ENCODE assay signal across 28 cellular contexts in genomic region chr3:50222169-50222528, GRCh38. TPM values are rescaled to one million over a fixed set of nuclear protein-coding genes. Genes with fewer than 3 reads are reported as not detected.
"Had no signal": no experiment of that assay in that cellular context is flagged by ENCODE, and none has a peak within 500 bp of the region (broad histone marks: within the 10 kb centered on the region; RNA-seq: fewer than 3 reads in every experiment).

No MANE protein-coding gene starts in this region.

- H3K27ac Mint-ChIP-seq: activated B cell treated with CpG ODN at 0.5 μM for 24 hours; activated CD4-positive, alpha-beta T cell treated with anti-CD3 and anti-CD28 coated beads, Interleukin-2, amount 10 ng/mL, durations not matched to agents 7 days and 5 days; activated naive CD4-positive, alpha-beta T cell treated with anti-CD3 and anti-CD28 coated beads for 36 hours; activated naive CD8-positive, alpha-beta T cell; T-cell had no signal

- H3K27me3 Mint-ChIP-seq: activated naive CD8-positive, alpha-beta T cell; activated T-helper 17 cell treated with anti-CD3 and anti-CD28 coated beads, Interleukin-2, amount 50 U/mL, for 72 hours had no signal

- H3K36me3 ChIP-seq: brain microvascular endothelial cell, cardiac muscle cell, MG63 had no signal

- H3K9me3 Mint-ChIP-seq: activated B cell treated with CpG ODN at 0.5 μM for 24 hours; activated CD4-positive, alpha-beta memory T cell treated with anti-CD3 and anti-CD28 coated beads, Interleukin-2, amount 10 ng/mL, durations not matched to agents 7 days and 5 days; activated CD4-positive, alpha-beta T cell treated with anti-CD3 and anti-CD28 coated beads, Interleukin-2, amount 10 ng/mL, durations not matched to agents 7 days and 5 days; activated naive CD4-positive, alpha-beta T cell treated with anti-CD3 and anti-CD28 coated beads for 36 hours; activated T-helper 17 cell treated with anti-CD3 and anti-CD28 coated beads, Interleukin-2, amount 50 U/mL, for 72 hours; T-cell had no signal

- H3K4me3 Mint-ChIP-seq: activated B cell treated with CpG ODN at 0.5 μM for 24 hours; activated CD4-positive, alpha-beta memory T cell treated with anti-CD3 and anti-CD28 coated beads, Interleukin-2, amount 10 ng/mL, durations not matched to agents 7 days and 5 days; activated CD4-positive, alpha-beta T cell treated with anti-CD3 and anti-CD28 coated beads, Interleukin-2, amount 10 ng/mL, durations not matched to agents 7 days and 5 days; activated naive CD4-positive, alpha-beta T cell treated with anti-CD3 and anti-CD28 coated beads for 36 hours; activated naive CD8-positive, alpha-beta T cell; activated T-helper 17 cell treated with anti-CD3 and anti-CD28 coated beads, Interleukin-2, amount 50 U/mL, for 72 hours; T-cell had no signal

- H3K27ac ChIP-seq: brain microvascular endothelial cell, cardiac muscle cell, SK-N-MC had no signal

- H3K36me3 Mint-ChIP-seq: activated naive CD8-positive, alpha-beta T cell; T-cell had no signal

- H3K9me3 ChIP-seq: MG63 had no signal

- DNase-seq: activated B cell treated with CpG ODN at 0.5 μM for 24 hours; activated CD4-positive, alpha-beta memory T cell treated with anti-CD3 and anti-CD28 coated beads, Interleukin-2, amount 10 ng/mL, durations not matched to agents 7 days and 5 days; activated CD4-positive, alpha-beta T cell treated with anti-CD3 and anti-CD28 coated beads, Interleukin-2, amount 10 ng/mL, durations not matched to agents 7 days and 5 days; activated gamma-delta T cell; activated naive CD4-positive, alpha-beta T cell treated with anti-CD3 and anti-CD28 coated beads for 36 hours; activated T-cell treated with anti-CD3 and anti-CD28 coated beads for 4 hours; activated T-cell treated with anti-CD3 and anti-CD28 coated beads, Interleukin-2, amount 50 U/mL, for 48 hours; brain microvascular endothelial cell; MG63; NCI-H1092 treated with DMSO at 0.1 percent for 48 hours; NCI-H1417 treated with DMSO at 0.1 percent for 48 hours; NCI-H1694; NCI-H2081; NCI-H510A treated with DMSO at 0.1 percent for 48 hours; NCI-H69; NK-92 treated with Interleukin-12 subunit alpha and Interleukin-12 subunit beta, amount 100 ng/mL, for 24 hours; OCI-M1; RPMI8226; T-cell; T-helper 2 cell; T1000 had no signal

- H3K4me3 ChIP-seq: cardiac muscle cell, MG63, SK-N-MC had no signal

- ATAC-seq: activated T-helper 17 cell treated with anti-CD3 and anti-CD28 coated beads, Interleukin-2, amount 50 U/mL, for 72 hours; Right ventricle myocardium inferior; T-cell had no signal

- H3K27me3 ChIP-seq: brain microvascular endothelial cell, cardiac muscle cell, MG63 had no signal

RNA-seq across cellular contexts. Expression of gene SLC38A3, which starts 17.1 kb away (rescaled TPM):
- total RNA-seq: activated B cell treated with CpG ODN at 0.5 μM for 24 hours; activated CD4-positive, alpha-beta memory T cell treated with anti-CD3 and anti-CD28 coated beads, Interleukin-2, amount 10 ng/mL, durations not matched to agents 7 days and 5 days; activated CD4-positive, alpha-beta T cell treated with anti-CD3 and anti-CD28 coated beads, Interleukin-2, amount 10 ng/mL, durations not matched to agents 7 days and 5 days; activated naive CD4-positive, alpha-beta T cell treated with anti-CD3 and anti-CD28 coated beads for 36 hours had no signal

RNA-seq across cellular contexts. Expression of gene GNAT1, which starts 30.7 kb away (rescaled TPM):
- total RNA-seq: activated B cell treated with CpG ODN at 0.5 μM for 24 hours; activated CD4-positive, alpha-beta memory T cell treated with anti-CD3 and anti-CD28 coated beads, Interleukin-2, amount 10 ng/mL, durations not matched to agents 7 days and 5 days; activated CD4-positive, alpha-beta T cell treated with anti-CD3 and anti-CD28 coated beads, Interleukin-2, amount 10 ng/mL, durations not matched to agents 7 days and 5 days; activated CD8-positive, alpha-beta memory T cell treated with anti-CD3 and anti-CD28 coated beads for 36 hours; activated naive CD4-positive, alpha-beta T cell treated with anti-CD3 and anti-CD28 coated beads for 36 hours; activated T-helper 17 cell treated with anti-CD3 and anti-CD28 coated beads, Interleukin-2, amount 50 U/mL, for 72 hours; astrocyte; cardiac muscle cell; Right ventricle myocardium inferior had no signal

RNA-seq across cellular contexts. Expression of gene SEMA3B, which starts 46.8 kb away (rescaled TPM):
- total RNA-seq: activated B cell treated with CpG ODN at 0.5 μM for 24 hours had no signal

RNA-seq across cellular contexts. Expression of gene LSMEM2, which starts 56.7 kb away (rescaled TPM):
- total RNA-seq: activated B cell treated with CpG ODN at 0.5 μM for 24 hours; activated CD4-positive, alpha-beta memory T cell treated with anti-CD3 and anti-CD28 coated beads, Interleukin-2, amount 10 ng/mL, durations not matched to agents 7 days and 5 days; activated CD4-positive, alpha-beta T cell treated with anti-CD3 and anti-CD28 coated beads, Interleukin-2, amount 10 ng/mL, durations not matched to agents 7 days and 5 days; activated CD8-positive, alpha-beta memory T cell treated with anti-CD3 and anti-CD28 coated beads for 36 hours; activated naive CD4-positive, alpha-beta T cell treated with anti-CD3 and anti-CD28 coated beads for 36 hours; T-cell had no signal
